19 cellular contexts compared by ENCODE assay signal in genomic region chr1:31551206-31551605, GRCh38.
"Had no signal": no experiment of that assay in that cellular context is flagged by ENCODE, and none has a peak within 500 bp of the region (broad histone marks: within the 10 kb centered on the region; RNA-seq: fewer than 3 reads in every experiment).

No MANE protein-coding gene starts in this region.

- H3K4me3 ChIP-seq: esophagus muscularis mucosa, heart left ventricle, spleen, upper lobe of right lung had no signal

- ATAC-seq: activated CD4-positive, CD25-positive, alpha-beta regulatory T cell treated with anti-CD3 and anti-CD28 coated beads, Interleukin-2, amount 50 U/mL, for 24 hours; activated naive CD8-positive, alpha-beta T cell treated with anti-CD3 and anti-CD28 coated beads, Interleukin-2, amount 50 U/mL, for 24 hours; heart left ventricle; left cardiac atrium; natural killer cell treated with Interleukin-12 subunit alpha and Interleukin-12 subunit beta and Interleukin-15 and Interleukin-18, amount 100 ng/mL, for 72 hours; upper lobe of right lung had no signal

- H3K27ac ChIP-seq: esophagus muscularis mucosa, heart left ventricle, spleen, upper lobe of right lung, VCaP had no signal

- H3K36me3 ChIP-seq: esophagus muscularis mucosa, heart left ventricle, spleen, upper lobe of right lung had no signal

- DNase-seq: activated CD4-positive, alpha-beta memory T cell treated with anti-CD3 and anti-CD28 coated beads, Interleukin-2, amount 10 ng/mL, durations not matched to agents 7 days and 5 days; activated CD4-positive, alpha-beta T cell treated with anti-CD3 and anti-CD28 coated beads, Interleukin-2, amount 10 ng/mL, durations not matched to agents 24 days and 14 days; activated effector memory CD4-positive, alpha-beta T cell treated with anti-CD3 and anti-CD28 coated beads, Interleukin-2, amount 50 U/mL, for 16 hours; activated naive CD4-positive, alpha-beta T cell treated with anti-CD3 and anti-CD28 coated beads, Interleukin-2, amount 10 ng/mL, durations not matched to agents 7 days and 5 days; activated naive CD8-positive, alpha-beta T cell treated with anti-CD3 and anti-CD28 coated beads, Interleukin-2, amount 50 U/mL, for 24 hours; anterior cingulate cortex; effector memory CD4-positive, alpha-beta T cell; heart left ventricle; islet precursor cell; left cardiac atrium; midbrain; spleen; stimulated activated CD4-positive, alpha-beta T cell treated with anti-CD3 and anti-CD28 coated beads, Interleukin-4, amount 100 ng/mL, for 24 hours; stimulated activated naive CD4-positive, alpha-beta T cell treated with Interleukin-2 at 50 U/mL for 16 hours; upper lobe of right lung had no signal

- H3K27me3 ChIP-seq: upper lobe of right lung had no signal

- H3K9me3 ChIP-seq: esophagus muscularis mucosa, heart left ventricle, spleen, upper lobe of right lung had no signal
